In genomic region chr9:109252291-109252690, GRCh38 we compare ENCODE assay signal across 20 cellular contexts.
DNase-seq lines count a peak whose midpoint lies in the region; TF ChIP-seq lines count a peak whose summit lies in the region.
"Had no signal": no experiment of that assay in that cellular context is flagged by ENCODE, and none has a peak within 500 bp of the region (broad histone marks: within the 10 kb centered on the region; RNA-seq: fewer than 3 reads in every experiment).

No MANE protein-coding gene starts in this region.

- no peak for TF ChIP-seq CTCF in MCF 10A (IDR thresholded peaks at IDR 0.05; ENCODE audit: unreplicated experiment)
- no peak for TF ChIP-seq CTCF in liver (IDR thresholded peaks at IDR 0.05; ENCODE audit: low read depth, low read length, missing input control)
- TF ChIP-seq CTCF in type B pancreatic cell (conservative IDR thresholded peaks at IDR 0.05), result no peak
- TF ChIP-seq CTCF in A673 (conservative IDR thresholded peaks at IDR 0.05; ENCODE audit: low read depth, low read length), result no peak

- CTCF ChIA-PET in MCF 10A (lab: Yijun Ruan, JAX) (interaction anchor here (0.6 to 3.6 kb wide), 10 partner anchors 9 to 158 kb away, joined by 3 to 17 read pairs (median 5); no protein-coding TSS in a partner anchor), A673 (lab: Charles Lee) (no interaction called here)

- H3K27me3 ChIP-seq in liver (ENCODE audit: control insufficient read depth in 4 of 4, insufficient read depth in 4 of 4, low read length in 3 of 4) (no peaks in the 10 kb centered on the region), A673 (replicated peaks; ENCODE audit: insufficient read depth, low read depth, low read length, poor library complexity) (no peaks in the 10 kb centered on the region)
- H3K27me3 ChIP-seq in effector memory CD4-positive, alpha-beta T cell (replicated peaks; ENCODE audit: control insufficient read depth, insufficient read depth, low read length, poor library complexity, severe bottlenecking), result no peaks in the 10 kb centered on the region

- intact Hi-C loops in MCF 10A (cut with micrococcal nuclease) (no loop called here), A673 (cut with micrococcal nuclease; ENCODE audit: unreplicated experiment) (no loop called here)

- H3K4me1 ChIP-seq in liver (ENCODE audit: control insufficient read depth in 4 of 4, insufficient read depth in 4 of 4, low read length in 3 of 4), result peaks cover 27 to 80% (median 76%) of the 10 kb centered on the region in 4 donors
- H3K4me1 ChIP-seq in effector memory CD4-positive, alpha-beta T cell (ENCODE audit: control insufficient read depth, insufficient read depth, low read length, poor library complexity, severe bottlenecking), result no peaks in the 10 kb centered on the region
- no peaks in the 10 kb centered on the region for H3K4me1 ChIP-seq in A673 (ENCODE audit: insufficient read depth, low read length, poor library complexity, severe bottlenecking)

- H3K9me3 ChIP-seq in liver (ENCODE audit: control insufficient read depth in 4 of 4, low read length in 3 of 4), result no peaks in the 10 kb centered on the region
- no peaks in the 10 kb centered on the region for H3K9me3 ChIP-seq in effector memory CD4-positive, alpha-beta T cell (ENCODE audit: control insufficient read depth, low read length)
- H3K9me3 ChIP-seq in A673 (ENCODE audit: low read depth, low read length, poor library complexity, severe bottlenecking), result no peaks in the 10 kb centered on the region
- H3K9me3 ChIP-seq: neutrophil had no signal

- WGBS in liver, result 95% methylated on average over 7 of the region's 7 CpGs

- H3K27ac ChIP-seq in liver (ENCODE audit: low read depth in 1 of 2, low read length in 2 of 2), result peak overlapping the region; percentile 93
- H3K27ac ChIP-seq in effector memory CD4-positive, alpha-beta T cell (ENCODE audit: insufficient read depth, low read length, poor library complexity, severe bottlenecking), result no peak overlapping the region
- no peak overlapping the region for H3K27ac ChIP-seq in A673 (ENCODE audit: low read depth, low read length, poor library complexity, severe bottlenecking)
- H3K27ac ChIP-seq: KMS-11, neutrophil had no signal

- H3K36me3 Mint-ChIP-seq in MCF 10A (ENCODE audit: insufficient read depth, unreplicated experiment) (peaks cover 22% of the 10 kb centered on the region), type B pancreatic cell (peaks cover 9% of the 10 kb centered on the region)
- no peaks in the 10 kb centered on the region for H3K36me3 Mint-ChIP-seq in T-helper 2 cell treated with Interferon-gamma antibody and Interleukin-4, amounts not matched to agents 5 μg/mL and 100 μg/mL, for 36 hours (ENCODE audit: low read depth)
- H3K36me3 Mint-ChIP-seq: activated naive CD8-positive, alpha-beta T cell treated with anti-CD3 and anti-CD28 coated beads for 36 hours; CD8-positive, alpha-beta T cell had no signal

- BruUV-seq in MCF 10A (replicated peaks; lab: Mats Ljungman, UMichigan) (no TSS peak), A673 (replicated peaks; lab: Mats Ljungman, UMichigan) (no TSS peak)

- H3K4me3 Mint-ChIP-seq in MCF 10A (ENCODE audit: unreplicated experiment) (peak overlapping the region; percentile 59), type B pancreatic cell (no peak overlapping the region)
- H3K4me3 Mint-ChIP-seq in T-helper 2 cell treated with Interferon-gamma antibody and Interleukin-4, amounts not matched to agents 5 μg/mL and 100 μg/mL, for 36 hours, result no peak overlapping the region
- H3K4me3 Mint-ChIP-seq: activated CD4-positive, alpha-beta T cell treated with anti-CD3 and anti-CD28 coated beads, Interleukin-2, amount 10 ng/mL, durations not matched to agents 24 days and 14 days; activated naive CD8-positive, alpha-beta T cell treated with anti-CD3 and anti-CD28 coated beads for 36 hours; CD8-positive, alpha-beta T cell; effector memory CD8-positive, alpha-beta T cell had no signal

- H3K9me3 Mint-ChIP-seq in MCF 10A (ENCODE audit: unreplicated experiment) (no peaks in the 10 kb centered on the region), type B pancreatic cell (no peaks in the 10 kb centered on the region)
- no peaks in the 10 kb centered on the region for H3K9me3 Mint-ChIP-seq in T-helper 2 cell treated with Interferon-gamma antibody and Interleukin-4, amounts not matched to agents 5 μg/mL and 100 μg/mL, for 36 hours
- H3K9me3 Mint-ChIP-seq: activated CD4-positive, alpha-beta T cell treated with anti-CD3 and anti-CD28 coated beads, Interleukin-2, amount 10 ng/mL, durations not matched to agents 24 days and 14 days; activated naive CD8-positive, alpha-beta T cell treated with anti-CD3 and anti-CD28 coated beads for 36 hours; activated T-helper 2 cell treated with anti-CD3 and anti-CD28 coated beads, Interferon-gamma antibody, Interleukin-2, Interleukin-4, amounts not matched to agents 10 μg/mL and 5 μg/mL and 100 μg/mL, durations not matched to agents 14 hours and 24 hours and 36 hours; CD8-positive, alpha-beta T cell; effector memory CD8-positive, alpha-beta T cell had no signal

- POLR2A ChIA-PET in MCF 10A (lab: Yijun Ruan, JAX) (interaction anchor here (1.2 to 4.7 kb wide), 7 partner anchors 20 to 142 kb away, joined by 3 to 25 read pairs (median 5); partner anchors contain the start of gene TMEM245), A673 (lab: Charles Lee; ENCODE audit: low non-redundant PET) (no interaction called here)

- H3K27me3 Mint-ChIP-seq in MCF 10A (ENCODE audit: insufficient read depth, unreplicated experiment) (no peaks in the 10 kb centered on the region), type B pancreatic cell (no peaks in the 10 kb centered on the region)
- H3K27me3 Mint-ChIP-seq in T-helper 2 cell treated with Interferon-gamma antibody and Interleukin-4, amounts not matched to agents 5 μg/mL and 100 μg/mL, for 36 hours (ENCODE audit: low read depth), result peaks cover 3% of the 10 kb centered on the region

- peak; percentile 15 for DNase-seq in HT1080 (ENCODE audit: low read depth)
- DNase-seq in MCF 10A (ENCODE audit: unreplicated experiment), result peak; percentile 78
- no peak for DNase-seq in type B pancreatic cell (ENCODE audit: extremely low spot score, unreplicated experiment)
- no peak for DNase-seq in effector memory CD4-positive, alpha-beta T cell
- DNase-seq in T-helper 2 cell treated with Interferon-gamma antibody and Interleukin-4, amounts not matched to agents 5 μg/mL and 100 μg/mL, for 36 hours (ENCODE audit: low spot score), result no peak
- no peak for DNase-seq in A673 (ENCODE audit: low spot score)
- DNase-seq: activated CD4-positive, alpha-beta T cell treated with anti-CD3 and anti-CD28 coated beads, Interleukin-2, amount 10 ng/mL, durations not matched to agents 24 days and 14 days; activated naive CD8-positive, alpha-beta T cell treated with anti-CD3 and anti-CD28 coated beads for 36 hours; effector memory CD8-positive, alpha-beta T cell; kidney; NCI-H1694 treated with DMSO at 0.1 percent for 48 hours; SHP77 treated with DMSO at 0.1 percent for 48 hours; stimulated activated CD4-positive, alpha-beta T cell treated with anti-CD3 and anti-CD28 coated beads, Interleukin-4, amount 100 ng/mL, for 4 hours; stimulated activated naive CD8-positive, alpha-beta T cell treated with anti-CD3 and anti-CD28 coated beads, Interleukin-15, Interleukin-2, amounts not matched to agents 100 U/mL and 50 U/mL, for 24 hours; T-helper 1 cell had no signal

- H3K9ac ChIP-seq in liver (ENCODE audit: low read depth in 1 of 2, low read length in 2 of 2), result no peak overlapping the region
- H3K9ac ChIP-seq: KMS-11 had no signal

- H3K4me3 ChIP-seq in liver (ENCODE audit: low read depth in 1 of 3, low read length in 3 of 3), result no peak overlapping the region
- no peak overlapping the region for H3K4me3 ChIP-seq in effector memory CD4-positive, alpha-beta T cell (ENCODE audit: insufficient read depth, low read depth, low read length, poor library complexity, severe bottlenecking)
- H3K4me3 ChIP-seq in A673 (ENCODE audit: low read depth, low read length, poor library complexity, severe bottlenecking), result no peak overlapping the region

- H3K27ac Mint-ChIP-seq in MCF 10A (ENCODE audit: low read depth, unreplicated experiment), result peak overlapping the region; percentile 96
- peak overlapping the region; percentile 92 for H3K27ac Mint-ChIP-seq in type B pancreatic cell
- no peak overlapping the region for H3K27ac Mint-ChIP-seq in T-helper 2 cell treated with Interferon-gamma antibody and Interleukin-4, amounts not matched to agents 5 μg/mL and 100 μg/mL, for 36 hours
- H3K27ac Mint-ChIP-seq: activated CD4-positive, alpha-beta T cell treated with anti-CD3 and anti-CD28 coated beads, Interleukin-2, amount 10 ng/mL, durations not matched to agents 24 days and 14 days; activated naive CD8-positive, alpha-beta T cell treated with anti-CD3 and anti-CD28 coated beads for 36 hours; activated T-helper 2 cell treated with anti-CD3 and anti-CD28 coated beads, Interferon-gamma antibody, Interleukin-2, Interleukin-4, amounts not matched to agents 10 μg/mL and 5 μg/mL and 100 μg/mL, durations not matched to agents 14 hours and 24 hours and 36 hours; CD8-positive, alpha-beta T cell; effector memory CD8-positive, alpha-beta T cell had no signal

- H3K36me3 ChIP-seq in liver (ENCODE audit: control insufficient read depth in 4 of 4, insufficient read depth in 3 of 4, low read depth in 1 of 4, low read length in 3 of 4), result no peaks in the 10 kb centered on the region
- H3K36me3 ChIP-seq in effector memory CD4-positive, alpha-beta T cell (ENCODE audit: control insufficient read depth, insufficient read depth, low read length), result no peaks in the 10 kb centered on the region
- no peaks in the 10 kb centered on the region for H3K36me3 ChIP-seq in A673 (ENCODE audit: insufficient read depth, low read length, poor library complexity, severe bottlenecking)
- H3K36me3 ChIP-seq: neutrophil had no signal

- no peak for TF ChIP-seq RAD21 in liver (IDR thresholded peaks at IDR 0.05)

- H3K4me1 Mint-ChIP-seq in MCF 10A (ENCODE audit: insufficient read depth, unreplicated experiment), result peaks cover 57% of the 10 kb centered on the region
- H3K4me1 Mint-ChIP-seq in type B pancreatic cell (ENCODE audit: unreplicated experiment), result peaks cover 33% of the 10 kb centered on the region
- H3K4me1 Mint-ChIP-seq in T-helper 2 cell treated with Interferon-gamma antibody and Interleukin-4, amounts not matched to agents 5 μg/mL and 100 μg/mL, for 36 hours (ENCODE audit: low read depth), result no peaks in the 10 kb centered on the region
- H3K4me1 Mint-ChIP-seq: activated CD4-positive, alpha-beta T cell treated with anti-CD3 and anti-CD28 coated beads, Interleukin-2, amount 10 ng/mL, durations not matched to agents 24 days and 14 days; activated naive CD8-positive, alpha-beta T cell treated with anti-CD3 and anti-CD28 coated beads for 36 hours had no signal

TF ChIP-seq in liver, 16 proteins besides CTCF, POLR2A, EP300 and RAD21:
- no peak for TF ChIP-seq TAF1 (conservative IDR thresholded peaks at IDR 0.05)
- no peak for TF ChIP-seq ATF3 (IDR thresholded peaks at IDR 0.05)
- TF ChIP-seq HNF4G (IDR thresholded peaks at IDR 0.05), result no peak
- no peak for TF ChIP-seq YY1 (IDR thresholded peaks at IDR 0.05)
- no peak for TF ChIP-seq SP1 (IDR thresholded peaks at IDR 0.05)
- no peak for TF ChIP-seq NR2F2 (IDR thresholded peaks at IDR 0.05)

Comparison
In these comparisons a context has a peak if more than half of its experiments do, and no peak if none do; other contexts are left out.
1. DNase-seq: peak in HT1080 (single experiment) and MCF 10A (single experiment); none in type B pancreatic cell (single experiment), effector memory CD4-positive, alpha-beta T cell (0 of 3), T-helper 2 cell treated with Interferon-gamma antibody and Interleukin-4, amounts not matched to agents 5 μg/mL and 100 μg/mL, for 36 hours (single experiment) and A673 (single experiment).
2. H3K27ac ChIP-seq: peak in liver (2 of 2); none in effector memory CD4-positive, alpha-beta T cell (single experiment) and A673 (single experiment).